In the genomic region with DNA sequence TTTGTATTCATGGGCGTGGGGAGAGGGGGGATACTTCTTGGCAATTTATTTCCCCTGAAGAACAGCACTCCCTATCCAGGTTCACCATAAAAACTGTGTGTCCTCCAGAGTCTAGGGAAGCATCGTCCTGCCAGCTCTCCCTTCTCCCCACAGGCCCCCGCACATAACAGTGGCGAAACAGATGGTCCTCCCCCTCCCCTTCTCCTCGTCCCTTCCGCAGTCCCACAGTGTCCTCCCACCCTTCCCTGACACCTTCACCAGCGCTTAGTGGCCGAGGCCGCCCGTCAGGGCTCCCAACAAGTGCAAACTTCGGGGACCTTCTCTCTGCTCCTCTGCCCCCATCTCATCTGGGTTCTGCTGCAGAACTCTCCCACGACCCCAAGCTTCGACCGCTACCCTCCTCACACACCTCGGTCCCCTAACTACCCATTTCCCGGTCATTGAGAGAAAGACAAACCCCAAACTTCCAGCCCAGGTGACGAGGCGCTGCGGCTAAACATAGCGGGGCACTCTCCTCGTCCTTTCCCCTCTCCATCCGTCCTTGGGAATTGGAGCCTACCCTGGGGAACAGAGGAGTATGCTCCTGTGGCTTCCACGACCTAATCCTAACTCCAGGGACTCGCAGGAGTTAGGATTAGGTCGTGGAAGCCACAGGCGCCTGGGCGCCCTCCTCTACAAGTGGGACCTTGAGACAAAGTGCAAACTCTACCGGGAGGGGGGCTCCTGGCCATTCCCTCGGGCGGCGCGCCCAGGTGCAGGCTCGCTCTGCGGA, we compare ENCODE assay signal across 8 cellular contexts. TPM values are rescaled to one million over a fixed set of nuclear protein-coding genes. Genes with fewer than 3 reads are reported as not detected.
DNase-seq lines count a peak whose midpoint lies in the region; ATAC-seq and TF ChIP-seq lines count a peak whose summit lies in the region.

No MANE protein-coding gene starts in this region.

- H3K9me3 Mint-ChIP-seq in CD4-positive, alpha-beta T cell, result no peaks in the 10 kb centered on the region
- H3K9me3 Mint-ChIP-seq in neural progenitor cell, result no peaks in the 10 kb centered on the region
- no peaks in the 10 kb centered on the region for H3K9me3 Mint-ChIP-seq in natural killer cell treated with Interleukin-12 subunit alpha and Interleukin-12 subunit beta and Interleukin-15 and Interleukin-18, amount 100 ng/mL, for 72 hours

- H3K27me3 ChIP-seq in CD4-positive, alpha-beta T cell (ENCODE audit: control insufficient read depth, insufficient read depth, low read length), result peaks cover 61% of the 10 kb centered on the region
- H3K27me3 ChIP-seq in neural progenitor cell, result peaks cover 34% of the 10 kb centered on the region

- H4K20me1 ChIP-seq in neural progenitor cell (ENCODE audit: low read depth), result peaks cover 18% of the 10 kb centered on the region

- no peak for DNase-seq in CD4-positive, alpha-beta T cell
- no peak for DNase-seq in coronary artery (ENCODE audit: low spot score)
- DNase-seq in neural progenitor cell (ENCODE audit: low spot score), result peak; percentile 30
- DNase-seq in SHP77 (lab: John Stamatoyannopoulos, UW), result no peak
- no peak for DNase-seq in OCI-M2 (lab: John Stamatoyannopoulos, UW; ENCODE audit: unreplicated experiment)
- DNase-seq in natural killer cell treated with Interleukin-12 subunit alpha and Interleukin-12 subunit beta and Interleukin-15 and Interleukin-18, amount 100 ng/mL, for 72 hours (ENCODE audit: low spot score), result no peak
- no peak for DNase-seq in DMS79 (lab: John Stamatoyannopoulos, UW)

- peaks cover 71% of the 10 kb centered on the region for H3K27me3 Mint-ChIP-seq in CD4-positive, alpha-beta T cell
- peaks cover 48% of the 10 kb centered on the region for H3K27me3 Mint-ChIP-seq in neural progenitor cell (ENCODE audit: insufficient read depth, low read depth)
- peaks cover 46 to 66% of the 10 kb centered on the region in 2 donors for H3K27me3 Mint-ChIP-seq in natural killer cell treated with Interleukin-12 subunit alpha and Interleukin-12 subunit beta and Interleukin-15 and Interleukin-18, amount 100 ng/mL, for 72 hours

- H2AFZ ChIP-seq in neural progenitor cell (replicated peaks), result peak overlapping the region; percentile 64

- no peaks in the 10 kb centered on the region for H3K36me3 Mint-ChIP-seq in CD4-positive, alpha-beta T cell (ENCODE audit: low read depth)
- no peaks in the 10 kb centered on the region for H3K36me3 Mint-ChIP-seq in neural progenitor cell
- H3K36me3 Mint-ChIP-seq in natural killer cell treated with Interleukin-12 subunit alpha and Interleukin-12 subunit beta and Interleukin-15 and Interleukin-18, amount 100 ng/mL, for 72 hours, result no peaks in the 10 kb centered on the region

- no peak overlapping the region for H3K27ac Mint-ChIP-seq in CD4-positive, alpha-beta T cell
- H3K27ac Mint-ChIP-seq in neural progenitor cell, result no peak overlapping the region
- H3K27ac Mint-ChIP-seq in natural killer cell treated with Interleukin-12 subunit alpha and Interleukin-12 subunit beta and Interleukin-15 and Interleukin-18, amount 100 ng/mL, for 72 hours, result no peak overlapping the region

- peak overlapping the region; percentile 99 for H3K4me2 ChIP-seq in neural progenitor cell

- CTCF ChIA-PET in CD4-positive, alpha-beta T cell (lab: Charles Lee), result no interaction called here

- H3K4me1 Mint-ChIP-seq in CD4-positive, alpha-beta T cell (ENCODE audit: low read depth), result no peaks in the 10 kb centered on the region
- H3K4me1 Mint-ChIP-seq in neural progenitor cell, result peaks cover 4% of the 10 kb centered on the region
- no peaks in the 10 kb centered on the region for H3K4me1 Mint-ChIP-seq in natural killer cell treated with Interleukin-12 subunit alpha and Interleukin-12 subunit beta and Interleukin-15 and Interleukin-18, amount 100 ng/mL, for 72 hours (ENCODE audit: low read depth in 2 of 2)

- H3K4me3 ChIP-seq in coronary artery (peak overlapping the region; percentile 74), neural progenitor cell (peak overlapping the region; percentile 92)

- POLR2A ChIA-PET in CD4-positive, alpha-beta T cell (lab: Charles Lee), result no interaction called here

- peaks cover 18% of the 10 kb centered on the region for H3F3A ChIP-seq in neural progenitor cell (ENCODE audit: low read depth)

- H3K36me3 ChIP-seq in neural progenitor cell, result no peaks in the 10 kb centered on the region

- H3K79me2 ChIP-seq in neural progenitor cell (ENCODE audit: low read depth), result peaks cover 57% of the 10 kb centered on the region

- no peak for ATAC-seq in CD4-positive, alpha-beta T cell (ENCODE audit: poor library complexity)
- ATAC-seq in HG03432 (IDR thresholded peaks at IDR 0.05; ENCODE audit: unreplicated experiment), result peak; percentile 1
- ATAC-seq in natural killer cell treated with Interleukin-12 subunit alpha and Interleukin-12 subunit beta and Interleukin-15 and Interleukin-18, amount 100 ng/mL, for 72 hours, result no peak

- H3K27ac ChIP-seq in CD4-positive, alpha-beta T cell (ENCODE audit: low read depth, low read length), result no peak overlapping the region
- H3K27ac ChIP-seq in coronary artery (peak overlapping the region in 1 of 2 donors; percentile 32), neural progenitor cell (no peak overlapping the region)

- TF ChIP-seq CTCF in CD4-positive, alpha-beta T cell (IDR thresholded peaks at IDR 0.05), result no peak
- no peak for TF ChIP-seq CTCF in coronary artery (IDR thresholded peaks at IDR 0.05)
- TF ChIP-seq CTCF in neural progenitor cell (IDR thresholded peaks at IDR 0.05), result no peak

- H3K4me3 Mint-ChIP-seq in CD4-positive, alpha-beta T cell, result peak overlapping the region; percentile 48
- H3K4me3 Mint-ChIP-seq in neural progenitor cell, result peak overlapping the region; percentile 85
- no peak overlapping the region for H3K4me3 Mint-ChIP-seq in natural killer cell treated with Interleukin-12 subunit alpha and Interleukin-12 subunit beta and Interleukin-15 and Interleukin-18, amount 100 ng/mL, for 72 hours

- intact Hi-C loops in CD4-positive, alpha-beta T cell (cut with DNase I, micrococcal nuclease), result no loop called here

- no peaks in the 10 kb centered on the region for H3K9me3 ChIP-seq in CD4-positive, alpha-beta T cell (ENCODE audit: control insufficient read depth, low read length)
- no peaks in the 10 kb centered on the region for H3K9me3 ChIP-seq in neural progenitor cell (ENCODE audit: low read depth)

- peak overlapping the region; percentile 55 for H3K9ac ChIP-seq in neural progenitor cell

- peaks cover 64% of the 10 kb centered on the region for H3K4me1 ChIP-seq in neural progenitor cell

RNA-seq across cellular contexts. Expression of gene ZNF385B, which starts 1.0 kb away (rescaled TPM):
- total RNA-seq in CD4-positive, alpha-beta T cell, result not detected
- total RNA-seq in neural progenitor cell (ENCODE audit: low replicate concordance), result 22.9 and 35.8 TPM in 2 replicates
- total RNA-seq in natural killer cell treated with Interleukin-12 subunit alpha and Interleukin-12 subunit beta and Interleukin-15 and Interleukin-18, amount 100 ng/mL, for 72 hours, result not detected

Comparison
In these comparisons a context has a peak if more than half of its experiments do, and no peak if none do; other contexts are left out.
1. RNA of gene ZNF385B, which starts 1.0 kb away (total RNA-seq): 22.9 to 35.8 TPM in neural progenitor cell; not detected in CD4-positive, alpha-beta T cell and not detected in natural killer cell treated with Interleukin-12 subunit alpha and Interleukin-12 subunit beta and Interleukin-15 and Interleukin-18, amount 100 ng/mL, for 72 hours; every median in the first group is over 10 times any median in the second.